ENCODE assay signal across 1 cellular context in genomic region chr5:140365282-140365681, GRCh38.
TF ChIP-seq lines count a peak whose summit lies in the region.

No MANE protein-coding gene starts in this region.

TF ChIP-seq in K562, 482 proteins besides CTCF, POLR2A, EP300 and RAD21 (continued from another document):
- TF ChIP-seq CREB5 (CRISPR knock-in tag; IDR thresholded peaks at IDR 0.05) (no peak), HBP1 (CRISPR knock-in tag; IDR thresholded peaks at IDR 0.05) (no peak), ILK (tag; IDR thresholded peaks at IDR 0.05; ENCODE audit: borderline replicate concordance, low read depth) (no peak), RB1 (IDR thresholded peaks at IDR 0.05; ENCODE audit: low read depth) (no peak), CBX5 (IDR thresholded peaks at IDR 0.05; ENCODE audit: borderline replicate concordance, low read depth) (no peak), DPF2 (IDR thresholded peaks at IDR 0.05) (0 out of 2 replicates have a peak, but pooled peaks have one; percentile 25), ZNF3 (CRISPR knock-in tag; IDR thresholded peaks at IDR 0.05) (no peak), SIRT6 (IDR thresholded peaks at IDR 0.05; ENCODE audit: low read depth, low read length) (no peak), CBFA2T3 (IDR thresholded peaks at IDR 0.05) (peak; percentile 25; the same call in 1 of the 2 replicates), ATF3 (IDR thresholded peaks at IDR 0.05) (peak; percentile 50; the same call in 1 of the 2 replicates), ATF3 (CRISPR knock-in tag; conservative IDR thresholded peaks at IDR 0.05) (no peak), CTBP1 (IDR thresholded peaks at IDR 0.05; ENCODE audit: borderline replicate concordance) (peak; percentile 46; the same call in 1 of the 2 replicates), ZBTB17 (CRISPR knock-in tag; IDR thresholded peaks at IDR 0.05) (no peak), ZNF79 (CRISPR knock-in tag; IDR thresholded peaks at IDR 0.05; ENCODE audit: low read depth) (no peak), FOSL1 (tag; conservative IDR thresholded peaks at IDR 0.05) (peak; percentile 75), ARID1B (IDR thresholded peaks at IDR 0.05) (peak; percentile 44), JUND (IDR thresholded peaks at IDR 0.05; ENCODE audit: borderline replicate concordance, low read depth, low read length) (peak; percentile 68), JUND (tag; IDR thresholded peaks at IDR 0.05; ENCODE audit: borderline replicate concordance, low read depth, low read length) (peak; percentile 16; the same call in 1 of the 3 replicates), ZEB2 (IDR thresholded peaks at IDR 0.05) (peak; percentile 37; the same call in 1 of the 2 replicates)
